12 cellular contexts compared by ENCODE assay signal in genomic region chr12:95624544-95624943, GRCh38.
DNase-seq lines count a peak whose midpoint lies in the region; ATAC-seq, FAIRE-seq and TF ChIP-seq lines count a peak whose summit lies in the region.
"Had no signal": no experiment of that assay in that cellular context is flagged by ENCODE, and none has a peak within 500 bp of the region (broad histone marks: within the 10 kb centered on the region; RNA-seq: fewer than 3 reads in every experiment).

No MANE protein-coding gene starts in this region.

- H3K36me3 ChIP-seq in PC-3 (ENCODE audit: low read depth, low read length) (no peaks in the 10 kb centered on the region), esophagus muscularis mucosa (no peaks in the 10 kb centered on the region), mesenchymal stem cell (ENCODE audit: control insufficient read depth in 1 of 2, insufficient read depth in 2 of 2, low read depth in 1 of 2, low read length in 2 of 2) (no peaks in the 10 kb centered on the region), small intestine (ENCODE audit: control insufficient read depth in 2 of 2, insufficient read depth in 2 of 2, low read length in 2 of 2) (no peaks in the 10 kb centered on the region)

- TF ChIP-seq POLR2A in esophagus muscularis mucosa (IDR thresholded peaks at IDR 0.05; ENCODE audit: low read depth) = no peak

- H3K9me3 ChIP-seq in PC-3 (ENCODE audit: low read length) (no peaks in the 10 kb centered on the region), esophagus muscularis mucosa (no peaks in the 10 kb centered on the region), mesenchymal stem cell (ENCODE audit: control insufficient read depth, low read length) (no peaks in the 10 kb centered on the region), small intestine (ENCODE audit: control insufficient read depth, low read depth) (no peaks in the 10 kb centered on the region)

- H3K4me2 ChIP-seq in PC-3 (ENCODE audit: low read length) (no peak overlapping the region), mesenchymal stem cell (ENCODE audit: low read length, poor library complexity, severe bottlenecking) (peak overlapping the region; percentile 11)

- no peak overlapping the region for H4K91ac ChIP-seq in mesenchymal stem cell (ENCODE audit: low read length)

- no peak overlapping the region for H3K18ac ChIP-seq in mesenchymal stem cell (ENCODE audit: low read depth in 1 of 2, low read length in 2 of 2)

- no peak overlapping the region for H3K23ac ChIP-seq in mesenchymal stem cell (ENCODE audit: low read length in 2 of 2)

- no peak overlapping the region for H4K8ac ChIP-seq in mesenchymal stem cell (ENCODE audit: low read length)

- no peaks in the 10 kb centered on the region for H3K79me2 ChIP-seq in PC-3 (ENCODE audit: low read length)

- no peaks in the 10 kb centered on the region for H4K20me1 ChIP-seq in PC-3 (ENCODE audit: low read length)

- H3K4ac ChIP-seq in mesenchymal stem cell (ENCODE audit: low read depth in 1 of 2, low read length in 2 of 2) = no peak overlapping the region

- H3K79me1 ChIP-seq in mesenchymal stem cell (replicated peaks; ENCODE audit: low read length, poor library complexity, severe bottlenecking) = no peaks in the 10 kb centered on the region

- no peak overlapping the region for H2BK12ac ChIP-seq in mesenchymal stem cell (ENCODE audit: low read length in 2 of 2)

- no peak overlapping the region for H2BK120ac ChIP-seq in mesenchymal stem cell (ENCODE audit: low read depth, low read length)

- H3F3A ChIP-seq in PC-3 (ENCODE audit: low read length, unreplicated experiment) = no peaks in the 10 kb centered on the region

- no peak for FAIRE-seq in small intestine (lab: Jason Lieb, UNC)
- FAIRE-seq: GM18507 had no signal

- 47% methylated on average over 7 of the region's 7 CpGs for WGBS in esophagus muscularis mucosa
- WGBS in mesenchymal stem cell = 83% methylated on average over 6 of the region's 7 CpGs
- WGBS in small intestine, 3 donors = 77 to 81% (median 81%) methylated on average over 7 of the region's 7 CpGs

- H3K4me3 ChIP-seq in PC-3 (ENCODE audit: low read length) (no peak overlapping the region), esophagus muscularis mucosa (no peak overlapping the region), mesenchymal stem cell (ENCODE audit: insufficient read depth in 1 of 2, low read depth in 1 of 2, low read length in 2 of 2) (no peak overlapping the region), small intestine (ENCODE audit: low read depth in 1 of 2, low read length in 2 of 2) (no peak overlapping the region)

- no peaks in the 10 kb centered on the region for H3K9me2 ChIP-seq in PC-3 (replicated peaks; ENCODE audit: low read length)

- 0 out of 2 replicates have a peak overlapping the region, but pooled peaks have one; percentile 6 for H3K27ac ChIP-seq in PC-3 (ENCODE audit: low read length)
- H3K27ac ChIP-seq in esophagus muscularis mucosa (replicated peaks in 1 of 4) = peak overlapping the region; percentile 68 to 85 (median 80)
- peak overlapping the region; percentile 51 for H3K27ac ChIP-seq in mesenchymal stem cell (ENCODE audit: low read length, poor library complexity, severe bottlenecking)
- H3K27ac ChIP-seq in small intestine (ENCODE audit: low read depth in 1 of 2, low read length in 1 of 2) = peak overlapping the region in 1 of 2 donors; percentile 48

- no peak overlapping the region for H3K14ac ChIP-seq in mesenchymal stem cell (ENCODE audit: low read length in 2 of 2)

- intact Hi-C loops in PC-3 (cut with micrococcal nuclease) (no loop called here), esophagus muscularis mucosa (cut with DNase I) (no loop called here)

- H2AFZ ChIP-seq in PC-3 (ENCODE audit: low read length) (no peak overlapping the region), mesenchymal stem cell (ENCODE audit: low read depth, low read length) (no peak overlapping the region)

- H2BK15ac ChIP-seq in mesenchymal stem cell (ENCODE audit: low read depth, poor library complexity, severe bottlenecking) = no peak overlapping the region

- H3K4me1 ChIP-seq in PC-3 (ENCODE audit: insufficient read depth, low read length) = peaks cover 5% of the 10 kb centered on the region
- H3K4me1 ChIP-seq in esophagus muscularis mucosa = peaks cover 20 to 26% (median 23%) of the 10 kb centered on the region in 4 donors
- peaks cover 6% of the 10 kb centered on the region for H3K4me1 ChIP-seq in mesenchymal stem cell (ENCODE audit: control insufficient read depth, insufficient read depth, low read depth, low read length)
- no peaks in the 10 kb centered on the region for H3K4me1 ChIP-seq in small intestine (ENCODE audit: control insufficient read depth in 2 of 2, insufficient read depth in 1 of 2, low read depth in 1 of 2, low read length in 1 of 2)

- CTCF ChIA-PET in PC-3 (lab: Charles Lee) = no interaction called here

- DNase-seq in ACHN (peak; percentile 25), PC-3 (no peak), esophagus muscularis mucosa (ENCODE audit: extremely low spot score) (no peak), mesenchymal stem cell (no peak), small intestine (no peak), DMS53 (lab: John Stamatoyannopoulos, UW) (no peak), T-helper 1 cell (no peak)
- DNase-seq: AML-193, amygdala, NCI-H1694 treated with DMSO at 0.1 percent for 48 hours had no signal

- ATAC-seq in PC-3 = no peak
- no peak for ATAC-seq in HG03439 (IDR thresholded peaks at IDR 0.05; ENCODE audit: unreplicated experiment)

- BruUV-seq in PC-3 (replicated peaks; lab: Mats Ljungman, UMichigan) = no TSS peak

- no peak for TF ChIP-seq EP300 in esophagus muscularis mucosa (IDR thresholded peaks at IDR 0.05)

- no peak overlapping the region for H2BK5ac ChIP-seq in mesenchymal stem cell (ENCODE audit: low read depth, low read length, poor library complexity, severe bottlenecking)

- TF ChIP-seq CTCF in PC-3 (conservative IDR thresholded peaks at IDR 0.05; ENCODE audit: low read depth, low read length) = no peak
- TF ChIP-seq CTCF in esophagus muscularis mucosa (IDR thresholded peaks at IDR 0.05) = no peak

- H3K9ac ChIP-seq in PC-3 (ENCODE audit: low read length) (peak overlapping the region; percentile 2; the same call in 1 of the 2 replicates), mesenchymal stem cell (ENCODE audit: low read length) (no peak overlapping the region)

- no peaks in the 10 kb centered on the region for H3K27me3 ChIP-seq in PC-3 (ENCODE audit: low read length)
- no peaks in the 10 kb centered on the region for H3K27me3 ChIP-seq in esophagus muscularis mucosa
- H3K27me3 ChIP-seq in mesenchymal stem cell (ENCODE audit: control insufficient read depth in 1 of 2, insufficient read depth in 1 of 2, low read length in 2 of 2) = no peaks in the 10 kb centered on the region
- no peaks in the 10 kb centered on the region for H3K27me3 ChIP-seq in small intestine (ENCODE audit: control insufficient read depth in 2 of 2, insufficient read depth in 2 of 2, low read length in 2 of 2)

- POLR2A ChIA-PET in PC-3 (lab: Charles Lee; ENCODE audit: unreplicated experiment) = no interaction called here

- H2AK5ac ChIP-seq in mesenchymal stem cell (ENCODE audit: low read length, severe bottlenecking) = peak overlapping the region; percentile 99

- in situ Hi-C loops in ACHN (cut with HindIII; ENCODE audit: low pct_ligation_motif_present, low pct_unique_long_range_greater_than_20kb, low sequenced_read_pairs) = no loop called here
